38 cellular contexts compared by ENCODE assay signal in the genomic region with DNA sequence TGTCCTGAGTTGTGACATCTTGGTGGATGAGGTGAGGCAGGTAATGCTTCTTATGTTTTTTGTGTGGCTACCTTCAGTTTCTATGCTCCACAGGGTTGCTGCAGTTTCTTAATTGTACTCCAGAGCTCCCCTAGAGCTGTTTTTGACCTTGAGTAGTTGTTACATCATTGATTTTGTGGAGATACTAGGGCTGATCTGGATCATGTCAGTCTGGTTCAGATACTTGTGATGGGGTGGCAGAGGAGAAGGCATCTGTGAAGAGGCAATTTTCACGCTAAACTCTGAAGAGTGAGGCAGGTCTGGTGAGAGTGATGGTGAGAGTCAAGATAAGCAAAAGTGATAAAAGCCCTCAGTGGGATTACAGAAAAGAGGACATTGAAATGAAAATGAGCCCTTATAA.
"Had no signal": no experiment of that assay in that cellular context is flagged by ENCODE, and none has a peak within 500 bp of the region (broad histone marks: within the 10 kb centered on the region; RNA-seq: fewer than 3 reads in every experiment).

No MANE protein-coding gene starts in this region.

- H3K4me3 ChIP-seq: adrenal gland, ascending aorta, body of pancreas, breast epithelium, cardiac muscle cell had no signal

- H3K36me3 Mint-ChIP-seq: activated naive CD4-positive, alpha-beta T cell treated with anti-CD3 and anti-CD28 coated beads, Interleukin-2, amount 10 ng/mL, durations not matched to agents 7 days and 5 days; activated naive CD4-positive, alpha-beta T cell treated with anti-CD3 and anti-CD28 coated beads, Interleukin-2, amount 50 U/mL, for 24 hours; activated naive CD8-positive, alpha-beta T cell; activated naive CD8-positive, alpha-beta T cell treated with anti-CD3 and anti-CD28 coated beads for 36 hours; activated naive CD8-positive, alpha-beta T cell treated with anti-CD3 and anti-CD28 coated beads, Interleukin-2, amount 10 ng/mL, durations not matched to agents 7 days and 5 days; brain had no signal

- H3K27ac ChIP-seq: adrenal gland, ascending aorta, body of pancreas, brain microvascular endothelial cell, breast epithelium, cardiac muscle cell had no signal

- H3K36me3 ChIP-seq: adrenal gland, ascending aorta, brain microvascular endothelial cell, cardiac muscle cell had no signal

- H3K4me3 Mint-ChIP-seq: activated naive CD4-positive, alpha-beta T cell treated with anti-CD3 and anti-CD28 coated beads for 36 hours; activated naive CD4-positive, alpha-beta T cell treated with anti-CD3 and anti-CD28 coated beads, Interleukin-2, amount 10 ng/mL, durations not matched to agents 7 days and 5 days; activated naive CD4-positive, alpha-beta T cell treated with anti-CD3 and anti-CD28 coated beads, Interleukin-2, amount 50 U/mL, for 24 hours; activated naive CD8-positive, alpha-beta T cell; activated naive CD8-positive, alpha-beta T cell treated with anti-CD3 and anti-CD28 coated beads for 36 hours; activated naive CD8-positive, alpha-beta T cell treated with anti-CD3 and anti-CD28 coated beads, Interleukin-2, amount 10 ng/mL, durations not matched to agents 7 days and 5 days; activated naive CD8-positive, alpha-beta T cell treated with anti-CD3 and anti-CD28 coated beads, Interleukin-2, amount 50 U/mL, for 24 hours; activated T-cell treated with anti-CD3 and anti-CD28 coated beads, Interleukin-2, amount 50 U/mL, for 24 hours; activated T-cell treated with anti-CD3 and anti-CD28 coated beads, Interleukin-2, amount 50 U/mL, for 4 hours; activated T-cell treated with anti-CD3 and anti-CD28 coated beads, Interleukin-2, amount 50 U/mL, for 72 hours; activated T-helper 1 cell treated with anti-CD3 and anti-CD28 coated beads, Interleukin-12 subunit alpha, Interleukin-12 subunit beta, Interleukin-2, Interleukin-4 antibody, amounts not matched to agents 30 ng/mL and 10 ng/mL and 1 ng/mL, durations not matched to agents 14 hours and 24 hours and 36 hours; activated T-helper 17 cell treated with anti-CD3 and anti-CD28 coated beads, Interleukin-2, amount 50 U/mL, for 72 hours; brain; central memory CD8-positive, alpha-beta T cell had no signal

- H3K27me3 ChIP-seq: adrenal gland, ascending aorta, body of pancreas, brain microvascular endothelial cell, breast epithelium, cardiac muscle cell had no signal

- H3K4me1 Mint-ChIP-seq: activated naive CD4-positive, alpha-beta T cell treated with anti-CD3 and anti-CD28 coated beads, Interleukin-2, amount 10 ng/mL, durations not matched to agents 7 days and 5 days; activated naive CD4-positive, alpha-beta T cell treated with anti-CD3 and anti-CD28 coated beads, Interleukin-2, amount 50 U/mL, for 24 hours; activated naive CD8-positive, alpha-beta T cell treated with anti-CD3 and anti-CD28 coated beads for 36 hours; activated naive CD8-positive, alpha-beta T cell treated with anti-CD3 and anti-CD28 coated beads, Interleukin-2, amount 10 ng/mL, durations not matched to agents 7 days and 5 days; activated naive CD8-positive, alpha-beta T cell treated with anti-CD3 and anti-CD28 coated beads, Interleukin-2, amount 50 U/mL, for 24 hours; activated T-helper 17 cell treated with anti-CD3 and anti-CD28 coated beads, Interleukin-2, amount 50 U/mL, for 72 hours; brain; central memory CD8-positive, alpha-beta T cell had no signal

- ATAC-seq: activated naive CD4-positive, alpha-beta T cell treated with anti-CD3 and anti-CD28 coated beads, Interleukin-2, amount 50 U/mL, for 72 hours; activated naive CD8-positive, alpha-beta T cell treated with anti-CD3 and anti-CD28 coated beads, Interleukin-2, amount 50 U/mL, for 24 hours; activated T-cell treated with anti-CD3 and anti-CD28 coated beads, Interleukin-2, amount 50 U/mL, for 4 hours; activated T-cell treated with anti-CD3 and anti-CD28 coated beads, Interleukin-2, amount 50 U/mL, for 72 hours; activated T-helper 17 cell treated with anti-CD3 and anti-CD28 coated beads, Interleukin-2, amount 50 U/mL, for 72 hours; body of pancreas had no signal

- H3K9me3 ChIP-seq: adrenal gland, body of pancreas had no signal

- H3K27me3 Mint-ChIP-seq: activated naive CD4-positive, alpha-beta T cell treated with anti-CD3 and anti-CD28 coated beads, Interleukin-2, amount 10 ng/mL, durations not matched to agents 7 days and 5 days; activated naive CD4-positive, alpha-beta T cell treated with anti-CD3 and anti-CD28 coated beads, Interleukin-2, amount 50 U/mL, for 24 hours; activated naive CD8-positive, alpha-beta T cell; activated naive CD8-positive, alpha-beta T cell treated with anti-CD3 and anti-CD28 coated beads for 36 hours; activated naive CD8-positive, alpha-beta T cell treated with anti-CD3 and anti-CD28 coated beads, Interleukin-2, amount 10 ng/mL, durations not matched to agents 7 days and 5 days; activated naive CD8-positive, alpha-beta T cell treated with anti-CD3 and anti-CD28 coated beads, Interleukin-2, amount 50 U/mL, for 24 hours; activated T-cell treated with anti-CD3 and anti-CD28 coated beads, Interleukin-2, amount 50 U/mL, for 24 hours; activated T-helper 17 cell treated with anti-CD3 and anti-CD28 coated beads, Interleukin-2, amount 50 U/mL, for 72 hours; brain; central memory CD8-positive, alpha-beta T cell had no signal

- H3K27ac Mint-ChIP-seq: activated naive CD4-positive, alpha-beta T cell treated with anti-CD3 and anti-CD28 coated beads for 36 hours; activated naive CD4-positive, alpha-beta T cell treated with anti-CD3 and anti-CD28 coated beads, Interleukin-2, amount 10 ng/mL, durations not matched to agents 7 days and 5 days; activated naive CD4-positive, alpha-beta T cell treated with anti-CD3 and anti-CD28 coated beads, Interleukin-2, amount 50 U/mL, for 24 hours; activated naive CD4-positive, alpha-beta T cell treated with anti-CD3 and anti-CD28 coated beads, Interleukin-2, amount 50 U/mL, for 72 hours; activated naive CD8-positive, alpha-beta T cell; activated naive CD8-positive, alpha-beta T cell treated with anti-CD3 and anti-CD28 coated beads for 36 hours; activated naive CD8-positive, alpha-beta T cell treated with anti-CD3 and anti-CD28 coated beads, Interleukin-2, amount 10 ng/mL, durations not matched to agents 7 days and 5 days; activated naive CD8-positive, alpha-beta T cell treated with anti-CD3 and anti-CD28 coated beads, Interleukin-2, amount 50 U/mL, for 24 hours; activated T-cell treated with anti-CD3 and anti-CD28 coated beads, Interleukin-2, amount 50 U/mL, for 24 hours; activated T-cell treated with anti-CD3 and anti-CD28 coated beads, Interleukin-2, amount 50 U/mL, for 72 hours; activated T-helper 1 cell treated with anti-CD3 and anti-CD28 coated beads, Interleukin-12 subunit alpha, Interleukin-12 subunit beta, Interleukin-2, Interleukin-4 antibody, amounts not matched to agents 30 ng/mL and 10 ng/mL and 1 ng/mL, durations not matched to agents 14 hours and 24 hours and 36 hours; activated T-helper 17 cell treated with anti-CD3 and anti-CD28 coated beads, Interleukin-2, amount 50 U/mL, for 72 hours; activated T-helper 2 cell treated with anti-CD3 and anti-CD28 coated beads, Interferon-gamma antibody, Interleukin-2, Interleukin-4, amounts not matched to agents 10 μg/mL and 5 μg/mL and 100 μg/mL, durations not matched to agents 14 hours and 24 hours and 36 hours; brain had no signal

- H3K4me1 ChIP-seq: adrenal gland, ascending aorta, body of pancreas, breast epithelium had no signal

- DNase-seq: activated effector memory CD4-positive, alpha-beta T cell treated with anti-CD3 and anti-CD28 coated beads, Interleukin-2, amount 50 U/mL, for 16 hours; activated effector memory CD4-positive, alpha-beta T cell treated with Interleukin-2 at 50 U/mL for 16 hours; activated gamma-delta T cell; activated gamma-delta T cell treated with Interleukin-2 at 50 U/mL for 16 hours; activated naive CD4-positive, alpha-beta T cell; activated naive CD4-positive, alpha-beta T cell treated with anti-CD3 and anti-CD28 coated beads for 36 hours; activated naive CD4-positive, alpha-beta T cell treated with anti-CD3 and anti-CD28 coated beads, Interleukin-2, amount 10 ng/mL, durations not matched to agents 7 days and 5 days; activated naive CD4-positive, alpha-beta T cell treated with anti-CD3 and anti-CD28 coated beads, Interleukin-2, amount 50 U/mL, for 16 hours; activated naive CD4-positive, alpha-beta T cell treated with Interleukin-2 at 50 U/mL for 16 hours; activated naive CD8-positive, alpha-beta T cell treated with anti-CD3 and anti-CD28 coated beads for 36 hours; activated naive CD8-positive, alpha-beta T cell treated with anti-CD3 and anti-CD28 coated beads, Interleukin-2, amount 10 ng/mL, durations not matched to agents 7 days and 5 days; activated naive CD8-positive, alpha-beta T cell treated with anti-CD3 and anti-CD28 coated beads, Interleukin-2, amount 50 U/mL, for 24 hours; activated T-cell treated with anti-CD3 and anti-CD28 coated beads, Interleukin-2, amount 50 U/mL, for 1 hour; activated T-cell treated with anti-CD3 and anti-CD28 coated beads, Interleukin-2, amount 50 U/mL, for 24 hours; activated T-cell treated with anti-CD3 and anti-CD28 coated beads, Interleukin-2, amount 50 U/mL, for 4 hours; activated T-cell treated with anti-CD3 and anti-CD28 coated beads, Interleukin-2, amount 50 U/mL, for 48 hours; activated T-cell treated with anti-CD3 and anti-CD28 coated beads, Interleukin-2, amount 50 U/mL, for 72 hours; adrenal gland; amniotic stem cell; amygdala; anterior cingulate cortex; aorta; body of pancreas; brain microvascular endothelial cell; caudate nucleus; central memory CD4-positive, alpha-beta T cell; cerebellar nuclear complex had no signal
